Comparison of ENCODE assay signal across 9 cellular contexts in the genomic region with DNA sequence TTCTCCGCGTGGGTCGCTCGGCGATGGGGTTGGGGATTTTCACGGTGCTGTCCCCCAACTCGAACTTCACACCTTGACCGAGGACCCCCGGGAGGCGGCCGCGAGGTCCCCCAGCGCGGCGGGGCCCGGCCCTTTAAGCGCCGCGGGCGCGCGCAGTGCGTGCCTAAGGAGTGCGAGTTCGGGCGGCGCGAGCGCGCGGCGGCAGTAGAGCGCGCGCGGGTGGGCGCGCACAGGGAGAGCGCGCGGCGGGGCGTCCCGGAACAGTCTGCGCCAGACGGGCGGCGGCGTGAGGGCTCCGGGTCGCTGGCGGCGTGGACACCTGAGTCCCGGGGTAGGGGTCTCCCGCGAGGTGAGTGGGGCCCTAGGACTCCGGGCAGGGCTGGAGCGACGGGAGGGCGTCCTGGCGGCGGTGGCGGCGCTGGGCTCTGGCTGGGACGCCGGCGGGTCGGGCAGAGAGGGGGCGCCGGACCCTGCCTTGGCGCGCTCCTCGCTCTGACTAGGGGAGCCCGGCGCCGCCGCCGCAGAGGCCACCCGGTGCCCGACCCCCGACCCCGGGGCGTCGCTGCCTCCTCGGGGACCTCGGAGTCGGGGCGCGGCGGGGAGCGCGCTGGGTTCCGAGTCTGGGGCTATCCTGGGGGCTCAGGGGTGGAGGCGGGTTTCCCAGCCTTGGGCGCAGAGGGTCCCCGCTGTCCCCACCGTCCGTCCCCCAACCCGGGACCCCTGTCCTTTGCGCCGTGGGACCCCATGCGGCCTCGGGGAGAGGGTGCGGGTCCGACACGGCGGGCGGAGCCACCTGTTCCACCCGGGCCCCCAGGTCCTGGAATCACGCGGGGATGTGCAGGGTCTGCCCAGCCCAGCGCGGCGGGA. TPM values are rescaled to one million over a fixed set of nuclear protein-coding genes. Genes with fewer than 3 reads are reported as not detected.
DNase-seq lines count a peak whose midpoint lies in the region; ATAC-seq, FAIRE-seq and TF ChIP-seq lines count a peak whose summit lies in the region.
"Had no signal": no experiment of that assay in that cellular context is flagged by ENCODE, and none has a peak within 500 bp of the region (broad histone marks: within the 10 kb centered on the region; RNA-seq: fewer than 3 reads in every experiment).

A gene with protein sequence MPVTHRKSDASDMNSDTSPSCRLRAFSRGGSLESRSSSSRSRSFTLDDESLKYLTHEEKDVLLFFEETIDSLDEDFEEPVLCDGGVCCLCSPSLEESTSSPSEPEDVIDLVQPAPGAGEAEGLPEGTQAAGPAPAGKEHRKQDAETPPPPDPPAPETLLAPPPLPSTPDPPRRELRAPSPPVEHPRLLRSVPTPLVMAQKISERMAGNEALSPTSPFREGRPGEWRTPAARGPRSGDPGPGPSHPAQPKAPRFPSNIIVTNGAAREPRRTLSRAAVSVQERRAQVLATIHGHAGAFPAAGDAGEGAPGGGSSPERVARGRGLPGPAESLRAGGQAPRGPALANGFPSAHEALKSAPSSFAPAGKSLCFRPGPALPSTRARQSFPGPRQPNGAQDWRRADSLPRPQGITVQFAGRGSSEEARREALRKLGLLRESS (plus strand): TSS at position 235 of the 867 bp plus-strand sequence. CDS start 28,722 bp downstream, outside the sequence.

- peak; percentile 48 to 55 for ATAC-seq in activated CD4-positive, CD25-positive, alpha-beta regulatory T cell treated with anti-CD3 and anti-CD28 coated beads, Interleukin-2, amount 50 U/mL, for 24 hours
- ATAC-seq in stimulated activated naive CD8-positive, alpha-beta T cell treated with anti-CD3 and anti-CD28 coated beads, Interleukin-15, amount 100 ng/mL, for 72 hours: peak; percentile 92
- no peak for ATAC-seq in GM21723 (IDR thresholded peaks at IDR 0.05; ENCODE audit: unreplicated experiment)

- H3K27me3 Mint-ChIP-seq in stimulated activated naive CD8-positive, alpha-beta T cell treated with anti-CD3 and anti-CD28 coated beads, Interleukin-15, amount 100 ng/mL, for 72 hours: peaks cover 82% of the 10 kb centered on the region

- H3K4me3 ChIP-seq in ectodermal cell (ENCODE audit: insufficient read depth, low read depth, low read length) (peak within 1 kb of the TSS; percentile 64), mesenchymal stem cell (ENCODE audit: insufficient read depth in 1 of 2, low read depth in 1 of 2, low read length in 2 of 2) (peak within 1 kb of the TSS; percentile 81 to 97)

- H3K18ac ChIP-seq in mesenchymal stem cell (ENCODE audit: low read depth in 1 of 2, low read length in 2 of 2): peak within 1 kb of the TSS; percentile 61 to 73

- peaks cover 11% of the 10 kb centered on the region for H3K4me1 Mint-ChIP-seq in stimulated activated naive CD8-positive, alpha-beta T cell treated with anti-CD3 and anti-CD28 coated beads, Interleukin-15, amount 100 ng/mL, for 72 hours

- no peak within 1 kb of the TSS for H2AK5ac ChIP-seq in mesenchymal stem cell (ENCODE audit: low read length, severe bottlenecking)

- peak within 1 kb of the TSS; percentile 65 to 66 for H3K4me3 Mint-ChIP-seq in stimulated activated naive CD8-positive, alpha-beta T cell treated with anti-CD3 and anti-CD28 coated beads, Interleukin-15, amount 100 ng/mL, for 72 hours

- H3K27me3 ChIP-seq in ectodermal cell (ENCODE audit: control insufficient read depth, insufficient read depth, low read length, poor library complexity, severe bottlenecking) (peaks cover 32% of the 10 kb centered on the region), mesenchymal stem cell (ENCODE audit: control insufficient read depth in 1 of 2, insufficient read depth in 1 of 2, low read length in 2 of 2) (peaks cover 0 to 22% of the 10 kb centered on the region in 2 experiments)

- peak within 1 kb of the TSS; percentile 91 for H3K4me2 ChIP-seq in mesenchymal stem cell (ENCODE audit: low read length, poor library complexity, severe bottlenecking)

- no peak for TF ChIP-seq POLR2A in GM12891 (IDR thresholded peaks at IDR 0.05; ENCODE audit: low read depth, low read length)

- H2BK15ac ChIP-seq in mesenchymal stem cell (ENCODE audit: low read depth, poor library complexity, severe bottlenecking): peak within 1 kb of the TSS; percentile 78

- no peaks in the 10 kb centered on the region for H3K4me1 ChIP-seq in ectodermal cell (ENCODE audit: control insufficient read depth, insufficient read depth, low read length)
- peaks cover 6% of the 10 kb centered on the region for H3K4me1 ChIP-seq in mesenchymal stem cell (ENCODE audit: control insufficient read depth, insufficient read depth, low read depth, low read length)

- H3K79me1 ChIP-seq in mesenchymal stem cell (replicated peaks; ENCODE audit: low read length, poor library complexity, severe bottlenecking): peaks cover 14% of the 10 kb centered on the region

- H4K91ac ChIP-seq in mesenchymal stem cell (ENCODE audit: low read length): peak within 1 kb of the TSS; percentile 28

- peak within 1 kb of the TSS in 1 of 2 experiments; percentile 71 for H3K4ac ChIP-seq in mesenchymal stem cell (ENCODE audit: low read depth in 1 of 2, low read length in 2 of 2)

- H2BK5ac ChIP-seq in mesenchymal stem cell (ENCODE audit: low read depth, low read length, poor library complexity, severe bottlenecking): no peak within 1 kb of the TSS

- no peaks in the 10 kb centered on the region for H3K9me3 ChIP-seq in ectodermal cell (ENCODE audit: control insufficient read depth, low read length)
- no peaks in the 10 kb centered on the region for H3K9me3 ChIP-seq in mesenchymal stem cell (ENCODE audit: control insufficient read depth, low read length)

- peak within 1 kb of the TSS; percentile 92 for H2AFZ ChIP-seq in mesenchymal stem cell (ENCODE audit: low read depth, low read length)

- H3K27ac ChIP-seq in ectodermal cell (ENCODE audit: insufficient read depth, low read depth, low read length, poor library complexity, severe bottlenecking) (no peak within 1 kb of the TSS), mesenchymal stem cell (ENCODE audit: low read length, poor library complexity, severe bottlenecking) (peak within 1 kb of the TSS; percentile 20)

- H3K27ac Mint-ChIP-seq in stimulated activated naive CD8-positive, alpha-beta T cell treated with anti-CD3 and anti-CD28 coated beads, Interleukin-15, amount 100 ng/mL, for 72 hours: no peak within 1 kb of the TSS

- H3K9me3 Mint-ChIP-seq in stimulated activated naive CD8-positive, alpha-beta T cell treated with anti-CD3 and anti-CD28 coated beads, Interleukin-15, amount 100 ng/mL, for 72 hours: no peaks in the 10 kb centered on the region

- H3K36me3 ChIP-seq in ectodermal cell (ENCODE audit: control insufficient read depth, insufficient read depth, low read length): no peaks in the 10 kb centered on the region
- no peaks in the 10 kb centered on the region for H3K36me3 ChIP-seq in mesenchymal stem cell (ENCODE audit: control insufficient read depth in 1 of 2, insufficient read depth in 2 of 2, low read depth in 1 of 2, low read length in 2 of 2)

- H3K9ac ChIP-seq in mesenchymal stem cell (ENCODE audit: low read length): peak within 1 kb of the TSS; percentile 77

- H2BK120ac ChIP-seq in mesenchymal stem cell (ENCODE audit: low read depth, low read length): no peak within 1 kb of the TSS

- peak within 1 kb of the TSS; percentile 72 for H4K8ac ChIP-seq in mesenchymal stem cell (ENCODE audit: low read length)

- WGBS in ectodermal cell, 2 experiments: 2% methylated on average over 114 of the region's 114 CpGs
- 3% methylated on average over 71 of the region's 114 CpGs for WGBS in mesenchymal stem cell

- peak within 1 kb of the TSS in 1 of 2 experiments; percentile 86 for H2BK12ac ChIP-seq in mesenchymal stem cell (ENCODE audit: low read length in 2 of 2)

- peak within 1 kb of the TSS in 1 of 2 experiments; percentile 63 for H3K23ac ChIP-seq in mesenchymal stem cell (ENCODE audit: low read length in 2 of 2)

- peak; percentile 89 for FAIRE-seq in GM12891 (lab: Jason Lieb, UNC)
- FAIRE-seq: colon had no signal

- DNase-seq in GM12891 (ENCODE audit: insufficient read length, low spot score) (peak; percentile 66), HuH-7.5 (ENCODE audit: low spot score) (peak; percentile 75), mesenchymal stem cell (peak; percentile 61), GOT3 (lab: John Stamatoyannopoulos, UW) (no peak)
- peak; percentile 33 to 40 for DNase-seq in stimulated activated naive CD8-positive, alpha-beta T cell treated with anti-CD3 and anti-CD28 coated beads, Interleukin-15, amount 100 ng/mL, for 72 hours

- H3K14ac ChIP-seq in mesenchymal stem cell (ENCODE audit: low read length in 2 of 2): peak within 1 kb of the TSS in 1 of 2 experiments; percentile 80

TF ChIP-seq in GM12891, 5 proteins besides CTCF, POLR2A, EP300 and RAD21:
- TF ChIP-seq POLR2AphosphoS5 (IDR thresholded peaks at IDR 0.05; ENCODE audit: low read depth, low read length): no peak
- no peak for TF ChIP-seq POU2F2 (IDR thresholded peaks at IDR 0.05; ENCODE audit: low read depth, low read length)
- TF ChIP-seq PAX5 (IDR thresholded peaks at IDR 0.05; ENCODE audit: insufficient read depth, low read length, severe bottlenecking): no peak
- TF ChIP-seq SPI1 (IDR thresholded peaks at IDR 0.05; ENCODE audit: low read depth, low read length): no peak
- no peak for TF ChIP-seq TAF1 (IDR thresholded peaks at IDR 0.05; ENCODE audit: low read depth, low read length)

RNA-seq across cellular contexts. Expression of the gene that starts here (rescaled TPM):
- polyA plus RNA-seq in GM12891 (2012; ENCODE audit: low read depth, missing spikeins): 0.72 TPM
- 2.0 TPM for polyA plus RNA-seq in ectodermal cell (2013, experiment 1 of 4)
- polyA plus RNA-seq in ectodermal cell (2013, experiment 2 of 4): 2.2 TPM
- polyA plus RNA-seq in ectodermal cell (2013, experiment 3 of 4): 1.8 TPM
- 2.1 TPM for polyA plus RNA-seq in ectodermal cell (2013, experiment 4 of 4)
- polyA plus RNA-seq in mesenchymal stem cell (2013, experiment 1 of 2): 1.7 TPM
- polyA plus RNA-seq in mesenchymal stem cell (2013, experiment 2 of 2): 2.0 TPM
